In genomic region chr2:74715071-74715791, GRCh38 we compare ENCODE assay signal across 8 cellular contexts.
DNase-seq lines count a peak whose midpoint lies in the region; ATAC-seq and TF ChIP-seq lines count a peak whose summit lies in the region.

No MANE protein-coding gene starts in this region.

- DNase-seq in NCI-H128 (lab: John Stamatoyannopoulos, UW; ENCODE audit: unreplicated experiment) (peak; percentile 78), amygdala (lab: John Stamatoyannopoulos, UW) (peak in 51 of 56 donors; percentile 13 to 82 (median 48)), right cardiac atrium (peak; percentile 80 to 93 (median 89)), putamen (ENCODE audit: low spot score) (peak; percentile 43), vagina (ENCODE audit: extremely low spot score in 2 of 2) (no peak)

- no peak overlapping the region for H3K27ac Mint-ChIP-seq in T-helper 1 cell treated with Interleukin-12 subunit alpha and Interleukin-12 subunit beta and Interleukin-4 antibody, amounts not matched to agents 30 μg/mL and 1 μg/mL, for 36 hours

- H3K4me1 ChIP-seq in right cardiac atrium (ENCODE audit: control insufficient read depth, insufficient read depth, low read length) (no peaks in the 10 kb centered on the region), vagina (peaks cover 6% of the 10 kb centered on the region)

- H3K27me3 ChIP-seq in right cardiac atrium (ENCODE audit: control insufficient read depth, insufficient read depth) (no peaks in the 10 kb centered on the region), vagina (no peaks in the 10 kb centered on the region)

- intact Hi-C loops in right cardiac atrium (cut with DNase I) (loop anchor here (2.0 kb wide), 1 partner anchor 162 kb away; no protein-coding TSS in a partner anchor), vagina (cut with DNase I) (loop anchor here (2.0 kb wide), 1 partner anchor 160 kb away; no protein-coding TSS in a partner anchor)

- peak overlapping the region; percentile 86 for H3K4me3 Mint-ChIP-seq in T-helper 1 cell treated with Interleukin-12 subunit alpha and Interleukin-12 subunit beta and Interleukin-4 antibody, amounts not matched to agents 30 μg/mL and 1 μg/mL, for 36 hours

- 1% methylated on average over 56 of the region's 56 CpGs for WGBS in right cardiac atrium

- H3K36me3 Mint-ChIP-seq in T-helper 1 cell treated with Interleukin-12 subunit alpha and Interleukin-12 subunit beta and Interleukin-4 antibody, amounts not matched to agents 30 μg/mL and 1 μg/mL, for 36 hours (ENCODE audit: low read depth), result no peaks in the 10 kb centered on the region

- TF ChIP-seq POLR2A in vagina (IDR thresholded peaks at IDR 0.05), result no peak

- H3K27ac ChIP-seq in right cardiac atrium (ENCODE audit: low read length) (no peak overlapping the region), vagina (peak overlapping the region; percentile 69)

- peak; percentile 85 for ATAC-seq in HG02763 (IDR thresholded peaks at IDR 0.05; ENCODE audit: unreplicated experiment)
- peak; percentile 96 to 98 for ATAC-seq in right cardiac atrium

- peaks cover 32% of the 10 kb centered on the region for H3K27me3 Mint-ChIP-seq in T-helper 1 cell treated with Interleukin-12 subunit alpha and Interleukin-12 subunit beta and Interleukin-4 antibody, amounts not matched to agents 30 μg/mL and 1 μg/mL, for 36 hours (ENCODE audit: low read depth)

- H3K36me3 ChIP-seq in vagina, result no peaks in the 10 kb centered on the region

- TF ChIP-seq CTCF in GM12874 (IDR thresholded peaks at IDR 0.05; ENCODE audit: insufficient read depth, low read depth, low read length) (peak; percentile 84), vagina (IDR thresholded peaks at IDR 0.05) (peak; percentile 72 to 87 (median 78))

- peaks cover 8% of the 10 kb centered on the region for H3K4me1 Mint-ChIP-seq in T-helper 1 cell treated with Interleukin-12 subunit alpha and Interleukin-12 subunit beta and Interleukin-4 antibody, amounts not matched to agents 30 μg/mL and 1 μg/mL, for 36 hours (ENCODE audit: low read depth)

- no peaks in the 10 kb centered on the region for H3K9me3 ChIP-seq in right cardiac atrium (ENCODE audit: control insufficient read depth, low read length)
- no peaks in the 10 kb centered on the region for H3K9me3 ChIP-seq in vagina

- H3K9me3 Mint-ChIP-seq in T-helper 1 cell treated with Interleukin-12 subunit alpha and Interleukin-12 subunit beta and Interleukin-4 antibody, amounts not matched to agents 30 μg/mL and 1 μg/mL, for 36 hours, result no peaks in the 10 kb centered on the region

- peak overlapping the region; percentile 47 for H3K4me3 ChIP-seq in right cardiac atrium (ENCODE audit: low read length)
- H3K4me3 ChIP-seq in vagina, result peak overlapping the region; percentile 51 to 58

Comparison
In these comparisons a context has a peak if more than half of its experiments do, and no peak if none do; other contexts are left out.
1. DNase-seq: peak in NCI-H128 (single experiment), amygdala (51 of 56), right cardiac atrium (3 of 3) and putamen (single experiment); none in vagina (0 of 2).